Comparison of ENCODE assay signal across 15 cellular contexts in genomic region chr13:100363874-100364273, GRCh38.
A peak's percentile ranks its signal among the peaks of the same experiment; 100 is the strongest.
DNase-seq lines count a peak whose midpoint lies in the region; ATAC-seq and TF ChIP-seq lines count a peak whose summit lies in the region.
"Had no signal": no experiment of that assay in that cellular context is flagged by ENCODE, and none has a peak within 500 bp of the region (broad histone marks: within the 10 kb centered on the region; RNA-seq: fewer than 3 reads in every experiment).

No MANE protein-coding gene starts in this region.

- peak; percentile 40; the same call in 2 of the 3 replicates for ATAC-seq in SK-N-SH treated with all-trans-retinoic acid at 6 μM for 48 hours
- ATAC-seq in body of pancreas, result no peak
- ATAC-seq in HG02884 (IDR thresholded peaks at IDR 0.05; ENCODE audit: unreplicated experiment), result no peak

- no peaks in the 10 kb centered on the region for H3K27me3 ChIP-seq in body of pancreas
- H3K27me3 ChIP-seq: foreskin keratinocyte, upper lobe of left lung had no signal

- DNase-seq in AG08396 (ENCODE audit: low spot score) (peak; percentile 13), HT-29 (ENCODE audit: low spot score) (peak; percentile 21), fibroblast of villous mesenchyme (ENCODE audit: low read depth) (peak; percentile 42), nucleus accumbens (lab: John Stamatoyannopoulos, UW) (no peak), body of pancreas (no peak), NCI-H2227 (lab: John Stamatoyannopoulos, UW; ENCODE audit: unreplicated experiment) (no peak)
- DNase-seq: activated T-cell treated with anti-CD3 and anti-CD28 coated beads for 4 hours; immature natural killer cell; posterior cingulate gyrus; stimulated activated CD8-positive, alpha-beta memory T cell treated with anti-CD3 and anti-CD28 coated beads, Interleukin-4, amount 100 ng/mL, for 48 hours; upper lobe of left lung had no signal

- intact Hi-C loops in body of pancreas (cut with DNase I), result no loop called here

- no peak for TF ChIP-seq POLR2A in body of pancreas (IDR thresholded peaks at IDR 0.05)

- TF ChIP-seq CTCF in fibroblast of villous mesenchyme (IDR thresholded peaks at IDR 0.05; ENCODE audit: insufficient read depth, low read depth, low read length), result no peak
- TF ChIP-seq CTCF in body of pancreas (IDR thresholded peaks at IDR 0.05), result no peak

- H3K36me3 ChIP-seq in body of pancreas (replicated peaks in 1 of 2; ENCODE audit: insufficient read depth in 1 of 2, low read depth in 2 of 2), result no peaks in the 10 kb centered on the region
- H3K36me3 ChIP-seq: upper lobe of left lung had no signal

- H3K4me3 ChIP-seq in fibroblast of villous mesenchyme (ENCODE audit: low read depth, low read length), result no peak overlapping the region
- no peak overlapping the region for H3K4me3 ChIP-seq in body of pancreas
- H3K4me3 ChIP-seq: upper lobe of left lung had no signal

- no peak overlapping the region for H3K27ac ChIP-seq in body of pancreas
- H3K27ac ChIP-seq: foreskin keratinocyte, HL-60, upper lobe of left lung had no signal

- no peaks in the 10 kb centered on the region for H3K9me3 ChIP-seq in body of pancreas
- H3K9me3 ChIP-seq: upper lobe of left lung had no signal

- H3K4me1 ChIP-seq in body of pancreas, result no peaks in the 10 kb centered on the region
- H3K4me1 ChIP-seq: foreskin keratinocyte, upper lobe of left lung had no signal

- WGBS in body of pancreas, 2 donors, result 71 to 73% methylated on average over 2 of the region's 2 CpGs

TF ChIP-seq in SK-N-SH treated with all-trans-retinoic acid at 6 μM for 48 hours, 23 proteins besides CTCF, POLR2A, EP300 and RAD21:
- TF ChIP-seq RARB (CRISPR knock-in tag; IDR thresholded peaks at IDR 0.05), result no peak
- TF ChIP-seq SNAI2 (CRISPR knock-in tag; IDR thresholded peaks at IDR 0.05), result no peak
- no peak for TF ChIP-seq ZNF565 (CRISPR knock-in tag; conservative IDR thresholded peaks at IDR 0.05; ENCODE audit: low read depth)
- no peak for TF ChIP-seq BACH2 (CRISPR knock-in tag; IDR thresholded peaks at IDR 0.05; ENCODE audit: borderline replicate concordance)
- TF ChIP-seq CSRNP3 (CRISPR knock-in tag; IDR thresholded peaks at IDR 0.05), result no peak
- TF ChIP-seq ZFP30 (CRISPR knock-in tag; IDR thresholded peaks at IDR 0.05), result no peak
- no peak for TF ChIP-seq ZNF8 (CRISPR knock-in tag; IDR thresholded peaks at IDR 0.05)
- no peak for TF ChIP-seq TCF4 (CRISPR knock-in tag; IDR thresholded peaks at IDR 0.05; ENCODE audit: borderline replicate concordance)
- TF ChIP-seq POU6F1 (CRISPR knock-in tag; IDR thresholded peaks at IDR 0.05; ENCODE audit: borderline replicate concordance, low read depth), result no peak
- no peak for TF ChIP-seq CREB5 (CRISPR knock-in tag; IDR thresholded peaks at IDR 0.05; ENCODE audit: low read depth)
- TF ChIP-seq ISL1 (CRISPR knock-in tag; IDR thresholded peaks at IDR 0.05), result no peak
- TF ChIP-seq ZNF70 (CRISPR knock-in tag; IDR thresholded peaks at IDR 0.05), result no peak
- no peak for TF ChIP-seq CSDC2 (CRISPR knock-in tag; IDR thresholded peaks at IDR 0.05)
- TF ChIP-seq OSR1 (CRISPR knock-in tag; IDR thresholded peaks at IDR 0.05), result no peak
- no peak for TF ChIP-seq PATZ1 (CRISPR knock-in tag; IDR thresholded peaks at IDR 0.05; ENCODE audit: borderline replicate concordance)
- TF ChIP-seq GLIS3 (CRISPR knock-in tag; IDR thresholded peaks at IDR 0.05), result no peak

Comparison
In these comparisons a context has a peak if more than half of its experiments do, and no peak if none do; other contexts are left out.
1. DNase-seq: peak in AG08396 (single experiment), HT-29 (single experiment) and fibroblast of villous mesenchyme (single experiment); none in nucleus accumbens (0 of 56), body of pancreas (0 of 4) and NCI-H2227 (single experiment).